In genomic region chr12:107730942-107731341, GRCh38 we compare ENCODE assay signal across 24 cellular contexts. TPM values are rescaled to one million over a fixed set of nuclear protein-coding genes. Genes with fewer than 3 reads are reported as not detected.
"Had no signal": no experiment of that assay in that cellular context is flagged by ENCODE, and none has a peak within 500 bp of the region (broad histone marks: within the 10 kb centered on the region; RNA-seq: fewer than 3 reads in every experiment).

No MANE protein-coding gene starts in this region.

- H3K4me1 ChIP-seq: colonic mucosa, gastrocnemius medialis, heart right ventricle, neural progenitor cell, pancreas, psoas muscle, right lobe of liver, stomach, transverse colon had no signal

- H3K27me3 Mint-ChIP-seq: natural killer cell treated with Interleukin-12 subunit alpha and Interleukin-12 subunit beta and Interleukin-15 and Interleukin-18, amount 100 ng/mL, for 72 hours had no signal

- H3K27ac Mint-ChIP-seq: endodermal cell; mesothelial cell of epicardium; natural killer cell treated with Interleukin-12 subunit alpha and Interleukin-12 subunit beta and Interleukin-15 and Interleukin-18, amount 100 ng/mL, for 72 hours; neural progenitor cell had no signal

- DNase-seq: colonic mucosa; endodermal cell; gastrocnemius medialis; heart right ventricle; hypothalamus; occipital lobe; pancreas; psoas muscle; retina; right lobe of liver; stimulated activated CD4-positive, alpha-beta T cell treated with anti-CD3 and anti-CD28 coated beads, Interleukin-15, amount 100 ng/mL, for 24 hours; stimulated activated CD4-positive, alpha-beta T cell treated with anti-CD3 and anti-CD28 coated beads, Interleukin-1b, Interleukin-23, amount 100 ng/mL, for 48 hours; stimulated activated CD4-positive, alpha-beta T cell treated with anti-CD3 and anti-CD28 coated beads, Interleukin-4, amount 100 ng/mL, for 24 hours; stimulated activated naive CD4-positive, alpha-beta T cell; stomach; substantia nigra; transverse colon had no signal

- H3K9me3 Mint-ChIP-seq: natural killer cell treated with Interleukin-12 subunit alpha and Interleukin-12 subunit beta and Interleukin-15 and Interleukin-18, amount 100 ng/mL, for 72 hours had no signal

- H3K4me1 Mint-ChIP-seq: mesothelial cell of epicardium, neural progenitor cell had no signal

- H3K4me3 Mint-ChIP-seq: endodermal cell; mesothelial cell of epicardium; natural killer cell treated with Interleukin-12 subunit alpha and Interleukin-12 subunit beta and Interleukin-15 and Interleukin-18, amount 100 ng/mL, for 72 hours; neural progenitor cell had no signal

- H3K27ac ChIP-seq: colonic mucosa, gastrocnemius medialis, heart right ventricle, neural progenitor cell, pancreas, psoas muscle, right lobe of liver, stomach, thoracic aorta, transverse colon had no signal

- H3K36me3 ChIP-seq: neural progenitor cell had no signal

- H3K9ac ChIP-seq: neural progenitor cell had no signal

- FAIRE-seq: islet of Langerhans, pancreas had no signal

- H3K4me3 ChIP-seq: colonic mucosa, gastrocnemius medialis, heart right ventricle, neural progenitor cell, pancreas, psoas muscle, right lobe of liver, stomach, thoracic aorta, transverse colon had no signal

- ATAC-seq: gastrocnemius medialis; heart right ventricle; natural killer cell treated with Interleukin-12 subunit alpha and Interleukin-12 subunit beta and Interleukin-15 and Interleukin-18, amount 100 ng/mL, for 72 hours; pancreas; psoas muscle; right lobe of liver had no signal

- H3K4me2 ChIP-seq: neural progenitor cell had no signal

- H3K9me3 ChIP-seq: colonic mucosa, gastrocnemius medialis, pancreas, psoas muscle, right lobe of liver, stomach, thoracic aorta, transverse colon had no signal

- H2AFZ ChIP-seq: neural progenitor cell had no signal

- H3K27me3 ChIP-seq: colonic mucosa, gastrocnemius medialis, heart right ventricle, neural progenitor cell, pancreas, right lobe of liver, stomach, transverse colon had no signal

RNA-seq across cellular contexts. Expression of gene ASCL4, which starts 43.6 kb away (rescaled TPM):
- polyA plus RNA-seq: endothelial cell of umbilical vein, heart right ventricle, liver, psoas muscle had no signal
